Comparison of ENCODE assay signal across 10 cellular contexts in the genomic region with DNA sequence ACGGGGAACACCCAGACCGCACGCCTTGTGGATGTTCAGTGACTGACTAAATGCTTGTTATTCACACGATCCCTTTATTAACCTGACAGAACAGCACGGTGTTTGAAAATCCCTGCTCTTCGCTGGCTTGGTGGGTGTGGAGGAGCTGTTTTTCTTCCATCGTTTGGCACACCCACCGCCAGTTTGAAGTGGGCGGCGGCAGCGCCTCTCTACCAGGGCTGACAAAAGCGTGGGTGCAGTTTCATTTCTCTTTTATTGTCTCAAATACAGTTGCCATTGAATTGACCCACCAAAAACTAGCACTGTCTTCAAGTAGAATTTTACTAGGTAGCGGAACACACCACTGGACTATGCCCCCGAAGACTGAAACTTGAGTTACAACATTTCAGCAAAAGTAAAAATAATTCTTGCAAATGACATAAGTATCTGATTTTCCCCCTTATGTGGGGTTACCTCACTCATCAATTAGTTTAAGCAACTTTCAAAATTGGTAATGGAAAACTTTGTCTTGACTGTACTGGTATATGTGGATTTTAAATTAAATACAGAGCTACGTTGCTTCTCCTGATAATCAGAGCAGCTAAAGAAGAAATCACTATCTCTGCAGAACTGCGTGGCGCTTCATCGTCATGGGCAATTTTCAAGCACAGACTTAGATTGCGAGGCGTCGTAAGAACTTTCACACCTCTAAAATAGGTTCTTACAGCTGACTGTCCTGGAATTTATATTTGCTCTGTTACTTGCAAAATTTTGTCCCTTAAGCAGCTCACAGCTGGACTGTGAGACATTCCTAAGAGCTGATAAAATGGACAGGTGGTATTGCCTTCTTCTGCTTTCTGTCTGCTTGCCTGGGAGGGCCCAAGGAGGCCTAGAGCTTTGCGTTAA.
A peak's percentile ranks its signal among the peaks of the same experiment; 100 is the strongest.
DNase-seq lines count a peak whose midpoint lies in the region; ATAC-seq, FAIRE-seq and TF ChIP-seq lines count a peak whose summit lies in the region.
"Had no signal": no experiment of that assay in that cellular context is flagged by ENCODE, and none has a peak within 500 bp of the region (broad histone marks: within the 10 kb centered on the region; RNA-seq: fewer than 3 reads in every experiment).

No MANE protein-coding gene starts in this region.

- H3K27ac Mint-ChIP-seq in activated T-helper 17 cell treated with anti-CD3 and anti-CD28 coated beads, Interleukin-2, amount 50 U/mL, for 72 hours: peak overlapping the region; percentile 86

- no peaks in the 10 kb centered on the region for H3K4me1 ChIP-seq in hepatocyte (ENCODE audit: insufficient read depth)

- ATAC-seq in HG03095 (IDR thresholded peaks at IDR 0.05; ENCODE audit: unreplicated experiment) (peak; percentile 49), omental fat pad (ENCODE audit: low FRiP score) (peak; percentile 41), GM18519 (IDR thresholded peaks at IDR 0.05; ENCODE audit: low FRiP score, unreplicated experiment) (no peak)
- peak; percentile 41 for ATAC-seq in activated T-helper 17 cell treated with anti-CD3 and anti-CD28 coated beads, Interleukin-2, amount 50 U/mL, for 72 hours (replicated peaks)

- H3K79me2 ChIP-seq in hepatocyte: peaks cover 7% of the 10 kb centered on the region

- peak; percentile 65 for FAIRE-seq in GM12891 (lab: Jason Lieb, UNC)

- H3K4me3 Mint-ChIP-seq in activated T-helper 17 cell treated with anti-CD3 and anti-CD28 coated beads, Interleukin-2, amount 50 U/mL, for 72 hours: peak overlapping the region; percentile 91

- no peak overlapping the region for H3K4me2 ChIP-seq in hepatocyte

- WGBS in hepatocyte (ENCODE audit: low lambda C conversion rate, missing lambda C conversion rate): 92% methylated on average over 22 of the region's 22 CpGs

- no peaks in the 10 kb centered on the region for H3K9me3 Mint-ChIP-seq in activated T-helper 17 cell treated with anti-CD3 and anti-CD28 coated beads, Interleukin-2, amount 50 U/mL, for 72 hours

- no peak overlapping the region for H2AFZ ChIP-seq in hepatocyte

- TF ChIP-seq POLR2A in GM12891 (IDR thresholded peaks at IDR 0.05; ENCODE audit: low read depth, low read length): no peak

- H3K4me3 ChIP-seq in hepatocyte: no peak overlapping the region
- H3K4me3 ChIP-seq: skin epidermis had no signal

- H3K36me3 Mint-ChIP-seq in activated T-helper 17 cell treated with anti-CD3 and anti-CD28 coated beads, Interleukin-2, amount 50 U/mL, for 72 hours (ENCODE audit: low read depth): peaks cover 23% of the 10 kb centered on the region

- no peaks in the 10 kb centered on the region for H3K9me3 ChIP-seq in hepatocyte (ENCODE audit: low read depth)

- H3K9me2 ChIP-seq in hepatocyte (replicated peaks; ENCODE audit: insufficient read depth): no peaks in the 10 kb centered on the region

- no peak overlapping the region for H3K27ac ChIP-seq in hepatocyte
- no peak overlapping the region for H3K27ac ChIP-seq in substantia nigra (ENCODE audit: low read depth, low read length, poor library complexity, severe bottlenecking)

- TF ChIP-seq CTCF in omental fat pad (IDR thresholded peaks at IDR 0.05): no peak
- TF ChIP-seq CTCF in hepatocyte (IDR thresholded peaks at IDR 0.05; ENCODE audit: poor library complexity): no peak

- H3K27me3 ChIP-seq in hepatocyte: no peaks in the 10 kb centered on the region

- no peaks in the 10 kb centered on the region for H3K27me3 Mint-ChIP-seq in activated T-helper 17 cell treated with anti-CD3 and anti-CD28 coated beads, Interleukin-2, amount 50 U/mL, for 72 hours

- H3K36me3 ChIP-seq in hepatocyte (replicated peaks; ENCODE audit: insufficient read depth, low read depth): no peaks in the 10 kb centered on the region

- DNase-seq in GM12891 (ENCODE audit: insufficient read length, low spot score): no peak
- DNase-seq in omental fat pad (ENCODE audit: low spot score): no peak
- no peak for DNase-seq in hepatocyte (ENCODE audit: low spot score)
- DNase-seq in substantia nigra (lab: John Stamatoyannopoulos, UW): no peak
- no peak for DNase-seq in glomerular visceral epithelial cell (ENCODE audit: extremely low spot score)
- DNase-seq: effector CD4-positive, alpha-beta T cell had no signal

- H3K4me1 Mint-ChIP-seq in activated T-helper 17 cell treated with anti-CD3 and anti-CD28 coated beads, Interleukin-2, amount 50 U/mL, for 72 hours: peaks cover 56% of the 10 kb centered on the region

- no peaks in the 10 kb centered on the region for H4K20me1 ChIP-seq in hepatocyte (ENCODE audit: insufficient read depth, poor library complexity, severe bottlenecking)

TF ChIP-seq in GM12891, 5 proteins besides CTCF, POLR2A, EP300 and RAD21:
- TF ChIP-seq POLR2AphosphoS5 (IDR thresholded peaks at IDR 0.05; ENCODE audit: low read depth, low read length): no peak
- TF ChIP-seq TAF1 (IDR thresholded peaks at IDR 0.05; ENCODE audit: low read depth, low read length): no peak
- TF ChIP-seq PAX5 (IDR thresholded peaks at IDR 0.05; ENCODE audit: insufficient read depth, low read length, severe bottlenecking): no peak
- TF ChIP-seq SPI1 (IDR thresholded peaks at IDR 0.05; ENCODE audit: low read depth, low read length): peak; percentile 92
- no peak for TF ChIP-seq POU2F2 (IDR thresholded peaks at IDR 0.05; ENCODE audit: low read depth, low read length)
TF ChIP-seq in GM12891: peak in this region for 1.
